In genomic region chr12:16504200-16504599, GRCh38 we compare ENCODE assay signal across 23 cellular contexts.
DNase-seq lines count a peak whose midpoint lies in the region; ATAC-seq, FAIRE-seq and TF ChIP-seq lines count a peak whose summit lies in the region.
"Had no signal": no experiment of that assay in that cellular context is flagged by ENCODE, and none has a peak within 500 bp of the region (broad histone marks: within the 10 kb centered on the region; RNA-seq: fewer than 3 reads in every experiment).

No MANE protein-coding gene starts in this region.

- no peak overlapping the region for H3K4me3 Mint-ChIP-seq in GM23338
- H3K4me3 Mint-ChIP-seq: CD14-positive monocyte; CD4-positive, alpha-beta memory T cell; HFFc6 had no signal

- no peak overlapping the region for H3K4me3 ChIP-seq in GM23338
- no peak overlapping the region for H3K4me3 ChIP-seq in ovary
- H3K4me3 ChIP-seq: BLaER1 had no signal

- no peaks in the 10 kb centered on the region for H3K79me2 ChIP-seq in GM23338 (replicated peaks; ENCODE audit: insufficient read depth)

- no peak for TF ChIP-seq CTCF in GM23338 (conservative IDR thresholded peaks at IDR 0.05; ENCODE audit: low read depth in 2 of 2)
- TF ChIP-seq CTCF in ovary (IDR thresholded peaks at IDR 0.05): no peak

- no peaks in the 10 kb centered on the region for H4K20me1 ChIP-seq in GM23338 (replicated peaks; ENCODE audit: insufficient read depth)
- H4K20me1 ChIP-seq: BLaER1 had no signal

- no peaks in the 10 kb centered on the region for H3K9me2 ChIP-seq in GM23338 (ENCODE audit: insufficient read depth)

- ATAC-seq in GM18858 (IDR thresholded peaks at IDR 0.05; ENCODE audit: unreplicated experiment) (peak; percentile 41), GM23338 (no peak), HG03457 (IDR thresholded peaks at IDR 0.05; ENCODE audit: unreplicated experiment) (peak; percentile 59), HG03159 (IDR thresholded peaks at IDR 0.05; ENCODE audit: unreplicated experiment) (no peak), GM21515 (IDR thresholded peaks at IDR 0.05; ENCODE audit: unreplicated experiment) (no peak), HG02759 (IDR thresholded peaks at IDR 0.05; ENCODE audit: unreplicated experiment) (no peak)
- ATAC-seq: HCT116 had no signal

- H3K27ac ChIP-seq in GM23338 (ENCODE audit: low read depth) (no peak overlapping the region), ovary (no peak overlapping the region)
- H3K27ac ChIP-seq: BLaER1 had no signal

- H3K27me3 Mint-ChIP-seq in GM23338 (ENCODE audit: insufficient read depth, low read depth, poor library complexity): no peaks in the 10 kb centered on the region

- peaks cover 18% of the 10 kb centered on the region for H3K4me1 ChIP-seq in GM23338 (ENCODE audit: insufficient read depth)
- H3K4me1 ChIP-seq in ovary (ENCODE audit: insufficient read depth): no peaks in the 10 kb centered on the region
- H3K4me1 ChIP-seq: BLaER1 had no signal

- H3K4me1 Mint-ChIP-seq in GM23338: peaks cover 17% of the 10 kb centered on the region; the same call in 2 of the 3 replicates
- H3K4me1 Mint-ChIP-seq: CD14-positive monocyte; CD4-positive, alpha-beta memory T cell had no signal

- no peaks in the 10 kb centered on the region for H3K9me3 ChIP-seq in ovary
- H3K9me3 ChIP-seq: BLaER1 had no signal

- H3K36me3 ChIP-seq in GM23338 (ENCODE audit: insufficient read depth) (no peaks in the 10 kb centered on the region), ovary (no peaks in the 10 kb centered on the region)
- H3K36me3 ChIP-seq: BLaER1 had no signal

- peak; percentile 31 for FAIRE-seq in GM12891 (lab: Jason Lieb, UNC)
- FAIRE-seq: GM18507, GM19239 had no signal

- 0 out of 2 replicates have a peak overlapping the region, but pooled peaks have one; percentile 26 for H3K27ac Mint-ChIP-seq in GM23338
- H3K27ac Mint-ChIP-seq: CD14-positive monocyte; CD4-positive, alpha-beta memory T cell; HFFc6 had no signal

- TF ChIP-seq EP300 in ovary (IDR thresholded peaks at IDR 0.05): no peak

- H2AFZ ChIP-seq in GM23338: no peak overlapping the region

- H3K27me3 ChIP-seq in GM23338 (ENCODE audit: insufficient read depth) (no peaks in the 10 kb centered on the region), ovary (no peaks in the 10 kb centered on the region)
- H3K27me3 ChIP-seq: BLaER1 had no signal

- no peak overlapping the region for H3K4me2 ChIP-seq in GM23338
- H3K4me2 ChIP-seq: BLaER1 had no signal

- H3K9me3 Mint-ChIP-seq in GM23338: no peaks in the 10 kb centered on the region; the same call in 2 of the 3 replicates
- H3K9me3 Mint-ChIP-seq: HFFc6 had no signal

- no peaks in the 10 kb centered on the region for H3K36me3 Mint-ChIP-seq in GM23338 (ENCODE audit: low read depth)
- H3K36me3 Mint-ChIP-seq: CD14-positive monocyte; CD4-positive, alpha-beta memory T cell had no signal

- no peaks in the 10 kb centered on the region for H3F3A ChIP-seq in GM23338 (replicated peaks; ENCODE audit: low read depth)

- WGBS in ovary, 3 donors: 42 to 82% (median 63%) methylated on average over 1 of the region's 1 CpG

- DNase-seq in GM12891 (ENCODE audit: insufficient read length, low spot score) (no peak), GM23338 (ENCODE audit: low spot score) (no peak), ovary (no peak)
- DNase-seq: 8988T; CD4-positive, alpha-beta memory T cell; DMS153; DMS79; GDM1; GOT3; H7; HFFc6; Kasumi-1; KG1 had no signal

- TF ChIP-seq POLR2A in GM12891 (IDR thresholded peaks at IDR 0.05; ENCODE audit: low read depth, low read length) (no peak), ovary (IDR thresholded peaks at IDR 0.05) (no peak)

- intact Hi-C loops in ovary (cut with DNase I): no loop called here

TF ChIP-seq in GM12891, 5 proteins besides CTCF, POLR2A, EP300 and RAD21:
- TF ChIP-seq PAX5 (IDR thresholded peaks at IDR 0.05; ENCODE audit: insufficient read depth, low read length, severe bottlenecking) (no peak), POLR2AphosphoS5 (IDR thresholded peaks at IDR 0.05; ENCODE audit: low read depth, low read length) (no peak), POU2F2 (IDR thresholded peaks at IDR 0.05; ENCODE audit: low read depth, low read length) (no peak), TAF1 (IDR thresholded peaks at IDR 0.05; ENCODE audit: low read depth, low read length) (no peak), SPI1 (IDR thresholded peaks at IDR 0.05; ENCODE audit: low read depth, low read length) (no peak)

TF ChIP-seq in GM23338, 12 proteins besides CTCF, POLR2A, EP300 and RAD21 (continues in another document):
- TF ChIP-seq, protein P1, sequence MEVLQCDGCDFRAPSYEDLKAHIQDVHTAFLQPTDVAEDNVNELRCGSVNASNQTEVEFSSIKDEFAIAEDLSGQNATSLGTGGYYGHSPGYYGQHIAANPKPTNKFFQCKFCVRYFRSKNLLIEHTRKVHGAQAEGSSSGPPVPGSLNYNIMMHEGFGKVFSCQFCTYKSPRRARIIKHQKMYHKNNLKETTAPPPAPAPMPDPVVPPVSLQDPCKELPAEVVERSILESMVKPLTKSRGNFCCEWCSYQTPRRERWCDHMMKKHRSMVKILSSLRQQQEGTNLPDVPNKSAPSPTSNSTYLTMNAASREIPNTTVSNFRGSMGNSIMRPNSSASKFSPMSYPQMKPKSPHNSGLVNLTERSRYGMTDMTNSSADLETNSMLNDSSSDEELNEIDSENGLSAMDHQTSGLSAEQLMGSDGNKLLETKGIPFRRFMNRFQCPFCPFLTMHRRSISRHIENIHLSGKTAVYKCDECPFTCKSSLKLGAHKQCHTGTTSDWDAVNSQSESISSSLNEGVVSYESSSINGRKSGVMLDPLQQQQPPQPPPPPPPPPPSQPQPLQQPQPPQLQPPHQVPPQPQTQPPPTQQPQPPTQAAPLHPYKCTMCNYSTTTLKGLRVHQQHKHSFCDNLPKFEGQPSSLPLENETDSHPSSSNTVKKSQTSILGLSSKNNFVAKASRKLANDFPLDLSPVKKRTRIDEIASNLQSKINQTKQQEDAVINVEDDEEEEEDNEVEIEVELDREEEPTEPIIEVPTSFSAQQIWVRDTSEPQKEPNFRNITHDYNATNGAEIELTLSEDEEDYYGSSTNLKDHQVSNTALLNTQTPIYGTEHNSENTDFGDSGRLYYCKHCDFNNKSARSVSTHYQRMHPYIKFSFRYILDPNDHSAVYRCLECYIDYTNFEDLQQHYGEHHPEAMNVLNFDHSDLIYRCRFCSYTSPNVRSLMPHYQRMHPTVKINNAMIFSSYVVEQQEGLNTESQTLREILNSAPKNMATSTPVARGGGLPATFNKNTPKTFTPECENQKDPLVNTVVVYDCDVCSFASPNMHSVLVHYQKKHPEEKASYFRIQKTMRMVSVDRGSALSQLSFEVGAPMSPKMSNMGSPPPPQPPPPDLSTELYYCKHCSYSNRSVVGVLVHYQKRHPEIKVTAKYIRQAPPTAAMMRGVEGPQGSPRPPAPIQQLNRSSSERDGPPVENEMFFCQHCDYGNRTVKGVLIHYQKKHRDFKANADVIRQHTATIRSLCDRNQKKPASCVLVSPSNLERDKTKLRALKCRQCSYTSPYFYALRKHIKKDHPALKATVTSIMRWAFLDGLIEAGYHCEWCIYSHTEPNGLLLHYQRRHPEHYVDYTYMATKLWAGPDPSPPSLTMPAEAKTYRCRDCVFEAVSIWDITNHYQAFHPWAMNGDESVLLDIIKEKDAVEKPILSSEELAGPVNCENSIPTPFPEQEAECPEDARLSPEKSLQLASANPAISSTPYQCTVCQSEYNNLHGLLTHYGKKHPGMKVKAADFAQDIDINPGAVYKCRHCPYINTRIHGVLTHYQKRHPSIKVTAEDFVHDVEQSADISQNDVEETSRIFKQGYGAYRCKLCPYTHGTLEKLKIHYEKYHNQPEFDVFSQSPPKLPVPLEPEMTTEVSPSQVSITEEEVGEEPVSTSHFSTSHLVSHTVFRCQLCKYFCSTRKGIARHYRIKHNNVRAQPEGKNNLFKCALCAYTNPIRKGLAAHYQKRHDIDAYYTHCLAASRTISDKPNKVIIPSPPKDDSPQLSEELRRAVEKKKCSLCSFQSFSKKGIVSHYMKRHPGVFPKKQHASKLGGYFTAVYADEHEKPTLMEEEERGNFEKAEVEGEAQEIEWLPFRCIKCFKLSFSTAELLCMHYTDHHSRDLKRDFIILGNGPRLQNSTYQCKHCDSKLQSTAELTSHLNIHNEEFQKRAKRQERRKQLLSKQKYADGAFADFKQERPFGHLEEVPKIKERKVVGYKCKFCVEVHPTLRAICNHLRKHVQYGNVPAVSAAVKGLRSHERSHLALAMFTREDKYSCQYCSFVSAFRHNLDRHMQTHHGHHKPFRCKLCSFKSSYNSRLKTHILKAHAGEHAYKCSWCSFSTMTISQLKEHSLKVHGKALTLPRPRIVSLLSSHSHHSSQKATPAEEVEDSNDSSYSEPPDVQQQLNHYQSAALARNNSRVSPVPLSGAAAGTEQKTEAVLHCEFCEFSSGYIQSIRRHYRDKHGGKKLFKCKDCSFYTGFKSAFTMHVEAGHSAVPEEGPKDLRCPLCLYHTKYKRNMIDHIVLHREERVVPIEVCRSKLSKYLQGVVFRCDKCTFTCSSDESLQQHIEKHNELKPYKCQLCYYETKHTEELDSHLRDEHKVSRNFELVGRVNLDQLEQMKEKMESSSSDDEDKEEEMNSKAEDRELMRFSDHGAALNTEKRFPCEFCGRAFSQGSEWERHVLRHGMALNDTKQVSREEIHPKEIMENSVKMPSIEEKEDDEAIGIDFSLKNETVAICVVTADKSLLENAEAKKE (CRISPR knock-in tag; IDR thresholded peaks at IDR 0.05): no peak
- TF ChIP-seq, protein P2, sequence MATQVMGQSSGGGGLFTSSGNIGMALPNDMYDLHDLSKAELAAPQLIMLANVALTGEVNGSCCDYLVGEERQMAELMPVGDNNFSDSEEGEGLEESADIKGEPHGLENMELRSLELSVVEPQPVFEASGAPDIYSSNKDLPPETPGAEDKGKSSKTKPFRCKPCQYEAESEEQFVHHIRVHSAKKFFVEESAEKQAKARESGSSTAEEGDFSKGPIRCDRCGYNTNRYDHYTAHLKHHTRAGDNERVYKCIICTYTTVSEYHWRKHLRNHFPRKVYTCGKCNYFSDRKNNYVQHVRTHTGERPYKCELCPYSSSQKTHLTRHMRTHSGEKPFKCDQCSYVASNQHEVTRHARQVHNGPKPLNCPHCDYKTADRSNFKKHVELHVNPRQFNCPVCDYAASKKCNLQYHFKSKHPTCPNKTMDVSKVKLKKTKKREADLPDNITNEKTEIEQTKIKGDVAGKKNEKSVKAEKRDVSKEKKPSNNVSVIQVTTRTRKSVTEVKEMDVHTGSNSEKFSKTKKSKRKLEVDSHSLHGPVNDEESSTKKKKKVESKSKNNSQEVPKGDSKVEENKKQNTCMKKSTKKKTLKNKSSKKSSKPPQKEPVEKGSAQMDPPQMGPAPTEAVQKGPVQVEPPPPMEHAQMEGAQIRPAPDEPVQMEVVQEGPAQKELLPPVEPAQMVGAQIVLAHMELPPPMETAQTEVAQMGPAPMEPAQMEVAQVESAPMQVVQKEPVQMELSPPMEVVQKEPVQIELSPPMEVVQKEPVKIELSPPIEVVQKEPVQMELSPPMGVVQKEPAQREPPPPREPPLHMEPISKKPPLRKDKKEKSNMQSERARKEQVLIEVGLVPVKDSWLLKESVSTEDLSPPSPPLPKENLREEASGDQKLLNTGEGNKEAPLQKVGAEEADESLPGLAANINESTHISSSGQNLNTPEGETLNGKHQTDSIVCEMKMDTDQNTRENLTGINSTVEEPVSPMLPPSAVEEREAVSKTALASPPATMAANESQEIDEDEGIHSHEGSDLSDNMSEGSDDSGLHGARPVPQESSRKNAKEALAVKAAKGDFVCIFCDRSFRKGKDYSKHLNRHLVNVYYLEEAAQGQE (IDR thresholded peaks at IDR 0.05; ENCODE audit: unreplicated experiment): no peak
- no peak for TF ChIP-seq EZH2phosphoT487 (IDR thresholded peaks at IDR 0.05; ENCODE audit: unreplicated experiment)

Comparison
In these comparisons a context has a peak if more than half of its experiments do, and no peak if none do; other contexts are left out.
1. ATAC-seq: peak in GM18858 (single experiment) and HG03457 (single experiment); none in GM23338 (single experiment), HG03159 (single experiment), GM21515 (single experiment) and HG02759 (single experiment).